Comparison of ENCODE assay signal across 17 cellular contexts in genomic region chr2:75680402-75680801, GRCh38.
"Had no signal": no experiment of that assay in that cellular context is flagged by ENCODE, and none has a peak within 500 bp of the region (broad histone marks: within the 10 kb centered on the region; RNA-seq: fewer than 3 reads in every experiment).

No MANE protein-coding gene starts in this region.

- ATAC-seq: esophagus mucosa; right lobe of liver; stimulated activated naive CD8-positive, alpha-beta T cell treated with anti-CD3 and anti-CD28 coated beads, Interleukin-15, amount 100 ng/mL, for 72 hours had no signal

- DNase-seq: activated B cell treated with CpG ODN at 0.5 μM for 24 hours; activated CD4-positive, alpha-beta T cell treated with anti-CD3 and anti-CD28 coated beads for 48 hours; activated CD8-positive, alpha-beta memory T cell treated with anti-CD3 and anti-CD28 coated beads, Interleukin-2, amount 50 U/mL, for 48 hours; activated naive CD4-positive, alpha-beta T cell treated with anti-CD3 and anti-CD28 coated beads for 36 hours; adrenal gland; kidney; mesendoderm; right lobe of liver; stimulated activated CD4-positive, alpha-beta T cell treated with anti-CD3 and anti-CD28 coated beads, Interleukin-4, amount 100 ng/mL, for 4 hours; stimulated activated CD8-positive, alpha-beta memory T cell treated with anti-CD3 and anti-CD28 coated beads, Interleukin-4, amount 100 ng/mL, for 48 hours; stimulated activated naive CD8-positive, alpha-beta T cell treated with anti-CD3 and anti-CD28 coated beads, Interleukin-15, amount 100 ng/mL, for 72 hours had no signal

- FAIRE-seq: endometrium, kidney had no signal

- H3K27ac Mint-ChIP-seq: activated B cell treated with CpG ODN at 0.5 μM for 24 hours; activated naive CD4-positive, alpha-beta T cell treated with anti-CD3 and anti-CD28 coated beads for 36 hours; activated T-helper 1 cell treated with anti-CD3 and anti-CD28 coated beads, Interleukin-12 subunit alpha, Interleukin-12 subunit beta, Interleukin-2, Interleukin-4 antibody, amounts not matched to agents 30 ng/mL and 10 ng/mL and 1 ng/mL, durations not matched to agents 14 hours and 24 hours and 36 hours; T-helper 1 cell treated with Interleukin-12 subunit alpha and Interleukin-12 subunit beta and Interleukin-4 antibody, amounts not matched to agents 30 μg/mL and 1 μg/mL, for 36 hours; type B pancreatic cell had no signal

- H3K27me3 Mint-ChIP-seq: activated B cell treated with CpG ODN at 0.5 μM for 24 hours; stimulated activated naive CD8-positive, alpha-beta T cell treated with anti-CD3 and anti-CD28 coated beads, Interleukin-15, amount 100 ng/mL, for 72 hours; type B pancreatic cell had no signal

- H3K27ac ChIP-seq: adrenal gland, right lobe of liver had no signal

- H3K9me3 Mint-ChIP-seq: activated B cell treated with CpG ODN at 0.5 μM for 24 hours; activated naive CD4-positive, alpha-beta T cell treated with anti-CD3 and anti-CD28 coated beads for 36 hours; activated T-helper 1 cell treated with anti-CD3 and anti-CD28 coated beads, Interleukin-12 subunit alpha, Interleukin-12 subunit beta, Interleukin-2, Interleukin-4 antibody, amounts not matched to agents 30 ng/mL and 10 ng/mL and 1 ng/mL, durations not matched to agents 14 hours and 24 hours and 36 hours; stimulated activated naive CD8-positive, alpha-beta T cell treated with anti-CD3 and anti-CD28 coated beads, Interleukin-15, amount 100 ng/mL, for 72 hours; T-helper 1 cell treated with Interleukin-12 subunit alpha and Interleukin-12 subunit beta and Interleukin-4 antibody, amounts not matched to agents 30 μg/mL and 1 μg/mL, for 36 hours; type B pancreatic cell had no signal

- H3K4me3 Mint-ChIP-seq: activated B cell treated with CpG ODN at 0.5 μM for 24 hours; activated naive CD4-positive, alpha-beta T cell treated with anti-CD3 and anti-CD28 coated beads for 36 hours; activated T-helper 1 cell treated with anti-CD3 and anti-CD28 coated beads, Interleukin-12 subunit alpha, Interleukin-12 subunit beta, Interleukin-2, Interleukin-4 antibody, amounts not matched to agents 30 ng/mL and 10 ng/mL and 1 ng/mL, durations not matched to agents 14 hours and 24 hours and 36 hours; neural crest cell; stimulated activated naive CD8-positive, alpha-beta T cell treated with anti-CD3 and anti-CD28 coated beads, Interleukin-15, amount 100 ng/mL, for 72 hours; T-helper 1 cell treated with Interleukin-12 subunit alpha and Interleukin-12 subunit beta and Interleukin-4 antibody, amounts not matched to agents 30 μg/mL and 1 μg/mL, for 36 hours; type B pancreatic cell had no signal
